Comparison of ENCODE assay signal across 22 cellular contexts in the genomic region with DNA sequence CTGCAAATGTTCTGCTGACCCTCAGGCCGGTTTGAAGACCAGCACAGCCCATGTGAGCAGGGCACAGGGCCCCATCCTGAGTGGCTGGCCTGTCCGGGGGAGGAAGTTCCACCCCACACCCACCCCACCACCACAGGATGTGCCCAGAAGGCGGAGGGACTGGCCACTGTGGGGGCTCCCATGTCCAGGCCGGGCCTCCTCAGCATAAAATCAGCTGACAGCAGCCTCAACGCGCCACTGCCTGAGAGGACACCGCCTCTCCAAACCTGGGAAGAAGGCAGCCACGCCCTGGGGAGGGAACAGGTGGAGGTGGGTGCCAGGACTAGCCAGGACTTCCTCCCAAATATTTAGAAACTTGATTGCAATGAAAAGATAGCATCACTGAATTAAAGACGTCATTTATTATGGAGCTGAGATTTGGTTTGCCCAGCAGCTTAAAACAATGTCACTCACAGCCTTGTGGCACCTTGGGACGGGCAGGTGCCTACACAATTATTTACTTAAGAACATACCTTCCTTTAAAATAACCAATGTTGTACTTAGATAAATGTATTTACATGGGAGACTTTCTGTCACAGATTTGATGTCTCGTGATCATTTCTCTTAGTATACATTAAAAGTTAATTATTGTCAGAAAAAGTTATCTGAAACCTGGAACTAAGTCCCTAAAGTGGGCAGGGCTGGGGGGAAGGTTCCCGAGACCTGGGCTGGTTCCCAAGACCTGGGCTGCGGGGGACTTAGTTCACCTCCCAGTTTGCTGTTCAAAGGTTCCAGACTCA. TPM values are rescaled to one million over a fixed set of nuclear protein-coding genes. Genes with fewer than 3 reads are reported as not detected.
DNase-seq lines count a peak whose midpoint lies in the region; ATAC-seq, FAIRE-seq and TF ChIP-seq lines count a peak whose summit lies in the region.
"Had no signal": no experiment of that assay in that cellular context is flagged by ENCODE, and none has a peak within 500 bp of the region (broad histone marks: within the 10 kb centered on the region; RNA-seq: fewer than 3 reads in every experiment).

No MANE protein-coding gene starts in this region.

- TF ChIP-seq CTCF in RWPE2 (IDR thresholded peaks at IDR 0.05; ENCODE audit: poor library complexity, severe bottlenecking) (no peak), kidney (IDR thresholded peaks at IDR 0.05; ENCODE audit: borderline replicate concordance, extremely low read depth, insufficient read depth) (no peak), esophagus muscularis mucosa (IDR thresholded peaks at IDR 0.05) (no peak)

- no peaks in the 10 kb centered on the region for H3K36me3 Mint-ChIP-seq in activated naive CD4-positive, alpha-beta T cell treated with anti-CD3 and anti-CD28 coated beads for 36 hours (ENCODE audit: low read depth)
- no peaks in the 10 kb centered on the region for H3K36me3 Mint-ChIP-seq in stimulated activated effector memory CD8-positive, alpha-beta T cell treated with anti-CD3 and anti-CD28 coated beads, Interleukin-12 subunit alpha, Interleukin-12 subunit beta, amount 100 ng/mL, for 72 hours
- H3K36me3 Mint-ChIP-seq: activated CD4-positive, alpha-beta memory T cell treated with anti-CD3 and anti-CD28 coated beads for 36 hours; CD8-positive, alpha-beta memory T cell; naive thymus-derived CD4-positive, alpha-beta T cell had no signal

- TF ChIP-seq POLR2A in esophagus muscularis mucosa (IDR thresholded peaks at IDR 0.05; ENCODE audit: low read depth) = no peak

- H3K27me3 Mint-ChIP-seq in activated naive CD4-positive, alpha-beta T cell treated with anti-CD3 and anti-CD28 coated beads for 36 hours (ENCODE audit: low read depth) = peaks cover 11% of the 10 kb centered on the region

- 74% methylated on average over 11 of the region's 13 CpGs for WGBS in esophagus muscularis mucosa

- H3K27me3 ChIP-seq in BLaER1 (peaks cover 22% of the 10 kb centered on the region), RWPE2 (ENCODE audit: insufficient read depth, poor library complexity, severe bottlenecking) (no peaks in the 10 kb centered on the region), esophagus muscularis mucosa (peaks cover 0 to 3% (median 0%) of the 10 kb centered on the region in 4 donors)
- H3K27me3 ChIP-seq: ascending aorta, testis had no signal

- H3K4me3 ChIP-seq in BLaER1 = no peak overlapping the region
- H3K4me3 ChIP-seq in RWPE2 (ENCODE audit: severe bottlenecking) = no peak overlapping the region
- H3K4me3 ChIP-seq in kidney (ENCODE audit: low read length in 2 of 2) = peak overlapping the region in 1 of 2 donors; percentile 27
- H3K4me3 ChIP-seq in esophagus muscularis mucosa = no peak overlapping the region
- H3K4me3 ChIP-seq: ascending aorta, K562, testis had no signal

- intact Hi-C loops in kidney (cut with DNase I) = no loop called here
- intact Hi-C loops in posterior cingulate gyrus (cut with DNase I) = no loop called here
- intact Hi-C loops in esophagus muscularis mucosa (cut with DNase I) = no loop called here
- intact Hi-C loops in activated naive CD4-positive, alpha-beta T cell treated with anti-CD3 and anti-CD28 coated beads for 36 hours (cut with micrococcal nuclease) = no loop called here

- H3K4me3 Mint-ChIP-seq in activated naive CD4-positive, alpha-beta T cell treated with anti-CD3 and anti-CD28 coated beads for 36 hours = no peak overlapping the region
- no peak overlapping the region for H3K4me3 Mint-ChIP-seq in stimulated activated effector memory CD8-positive, alpha-beta T cell treated with anti-CD3 and anti-CD28 coated beads, Interleukin-12 subunit alpha, Interleukin-12 subunit beta, amount 100 ng/mL, for 72 hours
- H3K4me3 Mint-ChIP-seq: activated CD4-positive, alpha-beta memory T cell treated with anti-CD3 and anti-CD28 coated beads for 36 hours; activated T-cell treated with anti-CD3 and anti-CD28 coated beads, Interleukin-2, amount 50 U/mL, for 4 hours; CD8-positive, alpha-beta memory T cell; HFFc6; naive thymus-derived CD4-positive, alpha-beta T cell had no signal

- no peaks in the 10 kb centered on the region for H3K9me3 ChIP-seq in BLaER1
- H3K9me3 ChIP-seq in RWPE2 (ENCODE audit: severe bottlenecking) = no peaks in the 10 kb centered on the region
- H3K9me3 ChIP-seq in kidney (ENCODE audit: control insufficient read depth in 1 of 2, low read length in 2 of 2) = no peaks in the 10 kb centered on the region
- H3K9me3 ChIP-seq in esophagus muscularis mucosa = no peaks in the 10 kb centered on the region
- H3K9me3 ChIP-seq: ascending aorta, testis had no signal

- CTCF ChIA-PET in activated naive CD4-positive, alpha-beta T cell treated with anti-CD3 and anti-CD28 coated beads for 36 hours (lab: Charles Lee) = no interaction called here

- TF ChIP-seq EP300 in esophagus muscularis mucosa (IDR thresholded peaks at IDR 0.05) = no peak

- no peaks in the 10 kb centered on the region for H3K9me3 Mint-ChIP-seq in activated naive CD4-positive, alpha-beta T cell treated with anti-CD3 and anti-CD28 coated beads for 36 hours
- H3K9me3 Mint-ChIP-seq in stimulated activated effector memory CD8-positive, alpha-beta T cell treated with anti-CD3 and anti-CD28 coated beads, Interleukin-12 subunit alpha, Interleukin-12 subunit beta, amount 100 ng/mL, for 72 hours = no peaks in the 10 kb centered on the region
- H3K9me3 Mint-ChIP-seq: activated CD4-positive, alpha-beta memory T cell treated with anti-CD3 and anti-CD28 coated beads for 36 hours; activated T-cell treated with anti-CD3 and anti-CD28 coated beads, Interleukin-2, amount 50 U/mL, for 4 hours; CD8-positive, alpha-beta memory T cell; HFFc6; naive thymus-derived CD4-positive, alpha-beta T cell had no signal

- H3K27ac Mint-ChIP-seq in activated naive CD4-positive, alpha-beta T cell treated with anti-CD3 and anti-CD28 coated beads for 36 hours = no peak overlapping the region
- no peak overlapping the region for H3K27ac Mint-ChIP-seq in stimulated activated effector memory CD8-positive, alpha-beta T cell treated with anti-CD3 and anti-CD28 coated beads, Interleukin-12 subunit alpha, Interleukin-12 subunit beta, amount 100 ng/mL, for 72 hours
- H3K27ac Mint-ChIP-seq: activated CD4-positive, alpha-beta memory T cell treated with anti-CD3 and anti-CD28 coated beads for 36 hours; CD8-positive, alpha-beta memory T cell; HFFc6; naive thymus-derived CD4-positive, alpha-beta T cell had no signal

- DNase-seq in RWPE2 (ENCODE audit: low spot score) (peak; percentile 42), kidney (peak; percentile 61), posterior cingulate gyrus (peak in 6 of 10 donors; percentile 25 to 84 (median 57)), esophagus muscularis mucosa (ENCODE audit: extremely low spot score) (no peak)
- no peak for DNase-seq in activated naive CD4-positive, alpha-beta T cell treated with anti-CD3 and anti-CD28 coated beads for 36 hours
- DNase-seq in stimulated activated effector memory CD8-positive, alpha-beta T cell treated with anti-CD3 and anti-CD28 coated beads, Interleukin-12 subunit alpha, Interleukin-12 subunit beta, amount 100 ng/mL, for 72 hours (ENCODE audit: low spot score in 2 of 2) = no peak
- DNase-seq: activated CD4-positive, alpha-beta memory T cell treated with anti-CD3 and anti-CD28 coated beads for 36 hours; activated naive CD4-positive, alpha-beta T cell treated with anti-CD3 and anti-CD28 coated beads, Interleukin-2, amount 50 U/mL, for 16 hours; activated T-cell treated with anti-CD3 and anti-CD28 coated beads, Interleukin-2, amount 50 U/mL, for 4 hours; CD8-positive, alpha-beta memory T cell; effector CD8-positive, alpha-beta T cell; HFFc6; mammary epithelial cell; naive thymus-derived CD4-positive, alpha-beta T cell; NCI-H1092 treated with DMSO at 0.1 percent for 48 hours; NCI-H510A treated with DMSO at 0.1 percent for 48 hours; T-helper 1 cell; testis had no signal

- 0 out of 2 replicates have a peak overlapping the region, but pooled peaks have one; percentile 8 for H3K27ac ChIP-seq in BLaER1
- H3K27ac ChIP-seq in RWPE2 (ENCODE audit: poor library complexity, severe bottlenecking) = no peak overlapping the region
- peak overlapping the region in 1 of 2 donors; percentile 2 for H3K27ac ChIP-seq in kidney (ENCODE audit: low read depth in 2 of 2, low read length in 2 of 2)
- H3K27ac ChIP-seq in esophagus muscularis mucosa (replicated peaks in 1 of 4) = no peak overlapping the region
- H3K27ac ChIP-seq: ascending aorta, testis had no signal

- H3K4me2 ChIP-seq in BLaER1 = peak overlapping the region; percentile 73

- ATAC-seq in RWPE2 (ENCODE audit: low read depth) (no peak), GM21576 (IDR thresholded peaks at IDR 0.05; ENCODE audit: unreplicated experiment) (no peak)
- ATAC-seq in stimulated activated effector memory CD8-positive, alpha-beta T cell treated with anti-CD3 and anti-CD28 coated beads, Interleukin-12 subunit alpha, Interleukin-12 subunit beta, amount 100 ng/mL, for 72 hours = no peak
- ATAC-seq: activated T-cell treated with anti-CD3 and anti-CD28 coated beads, Interleukin-2, amount 50 U/mL, for 4 hours; K562; naive thymus-derived CD4-positive, alpha-beta T cell had no signal

- no peak for FAIRE-seq in kidney (lab: Jason Lieb, UNC)
- FAIRE-seq: K562 had no signal

- H3K9ac ChIP-seq in BLaER1 = no peak overlapping the region
- H3K9ac ChIP-seq in kidney (ENCODE audit: low read length in 2 of 2) = no peak overlapping the region

- H3K36me3 ChIP-seq in BLaER1 = no peaks in the 10 kb centered on the region
- no peaks in the 10 kb centered on the region for H3K36me3 ChIP-seq in RWPE2 (ENCODE audit: low read depth)
- no peaks in the 10 kb centered on the region for H3K36me3 ChIP-seq in kidney (ENCODE audit: control insufficient read depth in 1 of 2, insufficient read depth in 2 of 2, low read length in 2 of 2)
- H3K36me3 ChIP-seq in esophagus muscularis mucosa = no peaks in the 10 kb centered on the region
- H3K36me3 ChIP-seq: ascending aorta had no signal

- H3K4me1 ChIP-seq in BLaER1 = peaks cover 78% of the 10 kb centered on the region
- H3K4me1 ChIP-seq in RWPE2 (ENCODE audit: insufficient read depth, poor library complexity, severe bottlenecking) = no peaks in the 10 kb centered on the region
- H3K4me1 ChIP-seq in kidney (ENCODE audit: control insufficient read depth in 1 of 2, insufficient read depth in 1 of 2, low read depth in 1 of 2, low read length in 2 of 2) = peaks cover 9 to 14% of the 10 kb centered on the region in 2 donors
- H3K4me1 ChIP-seq in esophagus muscularis mucosa = peaks cover 0 to 9% (median 4%) of the 10 kb centered on the region in 4 donors
- H3K4me1 ChIP-seq: ascending aorta, testis had no signal

- no peaks in the 10 kb centered on the region for H4K20me1 ChIP-seq in BLaER1

- no peaks in the 10 kb centered on the region for H3K4me1 Mint-ChIP-seq in activated naive CD4-positive, alpha-beta T cell treated with anti-CD3 and anti-CD28 coated beads for 36 hours (ENCODE audit: low read depth)
- H3K4me1 Mint-ChIP-seq in stimulated activated effector memory CD8-positive, alpha-beta T cell treated with anti-CD3 and anti-CD28 coated beads, Interleukin-12 subunit alpha, Interleukin-12 subunit beta, amount 100 ng/mL, for 72 hours = no peaks in the 10 kb centered on the region
- H3K4me1 Mint-ChIP-seq: CD8-positive, alpha-beta memory T cell had no signal

RNA-seq across cellular contexts. Expression of gene FAM20C, which starts 27.3 kb away (rescaled TPM):
- total RNA-seq in kidney (84.9 TPM), esophagus muscularis mucosa (10 to 100 TPM; 46.5 to 79.2 (median 69.8) TPM)
- 114 TPM for polyA plus RNA-seq in kidney (ENCODE audit: insufficient read depth, low read depth, low replicate concordance)
- total RNA-seq in activated naive CD4-positive, alpha-beta T cell treated with anti-CD3 and anti-CD28 coated beads for 36 hours = under 1 TPM; 0.26 to 0.91 TPM
- polyA plus RNA-seq: CD8-positive, alpha-beta memory T cell; K562; naive thymus-derived CD4-positive, alpha-beta T cell had no signal

Comparison
In these comparisons a context has a peak if more than half of its experiments do, and no peak if none do; other contexts are left out.
1. DNase-seq: peak in RWPE2 (single experiment), kidney (single experiment) and posterior cingulate gyrus (6 of 10); none in esophagus muscularis mucosa (single experiment), activated naive CD4-positive, alpha-beta T cell treated with anti-CD3 and anti-CD28 coated beads for 36 hours (single experiment) and stimulated activated effector memory CD8-positive, alpha-beta T cell treated with anti-CD3 and anti-CD28 coated beads, Interleukin-12 subunit alpha, Interleukin-12 subunit beta, amount 100 ng/mL, for 72 hours (0 of 2).
2. RNA of gene FAM20C, which starts 27.3 kb away (total RNA-seq): 84.9 TPM in kidney (single experiment) and 46.5 to 79.2 TPM in esophagus muscularis mucosa; 0.26 to 0.91 TPM in activated naive CD4-positive, alpha-beta T cell treated with anti-CD3 and anti-CD28 coated beads for 36 hours; every median in the first group is over 10 times any median in the second.